Comparison of ENCODE assay signal across 25 cellular contexts in the genomic region with DNA sequence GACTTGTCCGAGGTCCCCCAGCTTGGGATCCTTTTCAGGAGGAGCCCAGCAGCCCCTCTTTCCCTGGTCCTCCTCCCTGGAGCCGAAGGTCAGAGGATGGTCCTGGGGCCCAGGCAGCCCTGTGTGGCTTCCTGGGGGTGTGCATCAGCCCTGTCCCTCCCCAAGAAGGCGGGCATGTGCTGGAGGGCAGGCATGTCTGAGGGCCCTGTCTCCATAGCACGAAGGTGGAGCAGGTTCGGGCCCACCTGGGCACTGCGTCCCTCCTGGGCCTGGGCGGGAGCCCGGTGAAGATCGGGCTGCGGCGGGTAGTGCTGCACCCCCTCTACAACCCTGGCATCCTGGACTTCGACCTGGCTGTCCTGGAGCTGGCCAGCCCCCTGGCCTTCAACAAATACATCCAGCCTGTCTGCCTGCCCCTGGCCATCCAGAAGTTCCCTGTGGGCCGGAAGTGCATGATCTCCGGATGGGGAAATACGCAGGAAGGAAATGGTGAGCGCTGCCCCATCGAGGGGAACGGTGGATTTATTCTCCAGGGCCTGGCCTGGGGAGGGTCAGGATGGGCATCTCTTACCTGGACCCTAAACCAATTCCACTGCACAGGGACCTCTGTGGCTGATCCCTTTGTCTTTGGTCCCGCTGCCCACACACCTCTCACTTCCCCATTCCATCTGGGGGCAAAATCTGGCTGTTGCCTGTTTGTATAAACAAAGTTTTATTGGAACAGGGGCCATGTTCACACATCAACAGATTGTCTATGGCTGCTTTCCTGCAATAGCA. TPM values are rescaled to one million over a fixed set of nuclear protein-coding genes. Genes with fewer than 3 reads are reported as not detected.
DNase-seq lines count a peak whose midpoint lies in the region; ATAC-seq and TF ChIP-seq lines count a peak whose summit lies in the region.
"Had no signal": no experiment of that assay in that cellular context is flagged by ENCODE, and none has a peak within 500 bp of the region (broad histone marks: within the 10 kb centered on the region; RNA-seq: fewer than 3 reads in every experiment).

No MANE protein-coding gene starts in this region.

- no peaks in the 10 kb centered on the region for H3K27me3 ChIP-seq in Panc1 (ENCODE audit: control insufficient read depth, insufficient read depth, low read length)
- H3K27me3 ChIP-seq in neural progenitor cell: no peaks in the 10 kb centered on the region
- H3K27me3 ChIP-seq: esophagus squamous epithelium, gastroesophageal sphincter, neutrophil, suprapubic skin had no signal

- TF ChIP-seq CTCF in Panc1 (IDR thresholded peaks at IDR 0.05) (no peak), neural progenitor cell (IDR thresholded peaks at IDR 0.05) (no peak)

- in situ Hi-C loops in Panc1 (cut with HindIII; ENCODE audit: low pct_unique_long_range_greater_than_20kb, low sequenced_read_pairs): no loop called here

- H3K27ac Mint-ChIP-seq in stimulated activated memory B cell treated with anti-CD40 and anti-IgM and Interleukin-4, amounts not matched to agents 10 μg/mL and 1 μg/mL and 100 μg/mL, for 72 hours: no peak overlapping the region
- H3K27ac Mint-ChIP-seq in neural progenitor cell: no peak overlapping the region
- H3K27ac Mint-ChIP-seq: activated CD8-positive, alpha-beta memory T cell treated with anti-CD3 and anti-CD28 coated beads, Interleukin-2, amount 10 ng/mL, durations not matched to agents 7 days and 5 days; activated naive CD8-positive, alpha-beta T cell; activated T-helper 1 cell treated with anti-CD3 and anti-CD28 coated beads, Interleukin-12 subunit alpha, Interleukin-12 subunit beta, Interleukin-2, Interleukin-4 antibody, amounts not matched to agents 30 ng/mL and 10 ng/mL and 1 ng/mL, durations not matched to agents 14 hours and 24 hours and 36 hours; T-helper 1 cell treated with Interleukin-12 subunit alpha and Interleukin-12 subunit beta and Interleukin-4 antibody, amounts not matched to agents 30 μg/mL and 1 μg/mL, for 36 hours had no signal

- H3K9me3 Mint-ChIP-seq in stimulated activated memory B cell treated with anti-CD40 and anti-IgM and Interleukin-4, amounts not matched to agents 10 μg/mL and 1 μg/mL and 100 μg/mL, for 72 hours: no peaks in the 10 kb centered on the region
- no peaks in the 10 kb centered on the region for H3K9me3 Mint-ChIP-seq in neural progenitor cell
- H3K9me3 Mint-ChIP-seq: activated T-helper 1 cell treated with anti-CD3 and anti-CD28 coated beads, Interleukin-12 subunit alpha, Interleukin-12 subunit beta, Interleukin-2, Interleukin-4 antibody, amounts not matched to agents 30 ng/mL and 10 ng/mL and 1 ng/mL, durations not matched to agents 14 hours and 24 hours and 36 hours; T-helper 1 cell treated with Interleukin-12 subunit alpha and Interleukin-12 subunit beta and Interleukin-4 antibody, amounts not matched to agents 30 μg/mL and 1 μg/mL, for 36 hours had no signal

- H3K9me3 ChIP-seq in Panc1 (ENCODE audit: control insufficient read depth, insufficient read depth, low read depth, low read length) (no peaks in the 10 kb centered on the region), neural progenitor cell (ENCODE audit: low read depth) (no peaks in the 10 kb centered on the region)
- H3K9me3 ChIP-seq: esophagus squamous epithelium, gastroesophageal sphincter, neutrophil, suprapubic skin had no signal

- CTCF ChIA-PET in Panc1 (lab: Charles Lee): no interaction called here

- no peak overlapping the region for H3K4me3 Mint-ChIP-seq in stimulated activated memory B cell treated with anti-CD40 and anti-IgM and Interleukin-4, amounts not matched to agents 10 μg/mL and 1 μg/mL and 100 μg/mL, for 72 hours
- H3K4me3 Mint-ChIP-seq in neural progenitor cell: no peak overlapping the region
- H3K4me3 Mint-ChIP-seq: activated CD8-positive, alpha-beta memory T cell treated with anti-CD3 and anti-CD28 coated beads, Interleukin-2, amount 10 ng/mL, durations not matched to agents 7 days and 5 days; activated naive CD8-positive, alpha-beta T cell; activated T-helper 1 cell treated with anti-CD3 and anti-CD28 coated beads, Interleukin-12 subunit alpha, Interleukin-12 subunit beta, Interleukin-2, Interleukin-4 antibody, amounts not matched to agents 30 ng/mL and 10 ng/mL and 1 ng/mL, durations not matched to agents 14 hours and 24 hours and 36 hours; T-helper 1 cell treated with Interleukin-12 subunit alpha and Interleukin-12 subunit beta and Interleukin-4 antibody, amounts not matched to agents 30 μg/mL and 1 μg/mL, for 36 hours had no signal

- no TSS peak for BruUV-seq in Panc1 (replicated peaks; lab: Mats Ljungman, UMichigan)

- ATAC-seq in Right ventricle myocardium superior (ENCODE audit: poor library complexity) (peak; percentile 42), Panc1 (peak; percentile 38), left colon (peak; percentile 22)
- ATAC-seq in stimulated activated memory B cell treated with anti-CD40 and anti-IgM and Interleukin-4, amounts not matched to agents 10 μg/mL and 1 μg/mL and 100 μg/mL, for 72 hours: peak; percentile 64
- ATAC-seq: activated CD8-positive, alpha-beta memory T cell treated with anti-CD3 and anti-CD28 coated beads, Interleukin-2, amount 10 ng/mL, durations not matched to agents 7 days and 5 days had no signal

- no peak overlapping the region for H3K9ac ChIP-seq in neural progenitor cell

- H3K4me1 Mint-ChIP-seq in stimulated activated memory B cell treated with anti-CD40 and anti-IgM and Interleukin-4, amounts not matched to agents 10 μg/mL and 1 μg/mL and 100 μg/mL, for 72 hours: no peaks in the 10 kb centered on the region
- no peaks in the 10 kb centered on the region for H3K4me1 Mint-ChIP-seq in neural progenitor cell

- no peak overlapping the region for H3K27ac ChIP-seq in Panc1 (ENCODE audit: low read length)
- no peak overlapping the region for H3K27ac ChIP-seq in neural progenitor cell
- H3K27ac ChIP-seq: C4-2B, esophagus squamous epithelium, gastroesophageal sphincter, neutrophil, suprapubic skin had no signal

- H3K27me3 Mint-ChIP-seq in stimulated activated memory B cell treated with anti-CD40 and anti-IgM and Interleukin-4, amounts not matched to agents 10 μg/mL and 1 μg/mL and 100 μg/mL, for 72 hours: no peaks in the 10 kb centered on the region
- peaks cover 8% of the 10 kb centered on the region for H3K27me3 Mint-ChIP-seq in neural progenitor cell (ENCODE audit: insufficient read depth, low read depth)
- H3K27me3 Mint-ChIP-seq: activated CD8-positive, alpha-beta memory T cell treated with anti-CD3 and anti-CD28 coated beads, Interleukin-2, amount 10 ng/mL, durations not matched to agents 7 days and 5 days; activated naive CD8-positive, alpha-beta T cell had no signal

- H3K36me3 Mint-ChIP-seq in stimulated activated memory B cell treated with anti-CD40 and anti-IgM and Interleukin-4, amounts not matched to agents 10 μg/mL and 1 μg/mL and 100 μg/mL, for 72 hours: peaks cover 14% of the 10 kb centered on the region
- no peaks in the 10 kb centered on the region for H3K36me3 Mint-ChIP-seq in neural progenitor cell
- H3K36me3 Mint-ChIP-seq: activated CD8-positive, alpha-beta memory T cell treated with anti-CD3 and anti-CD28 coated beads, Interleukin-2, amount 10 ng/mL, durations not matched to agents 7 days and 5 days; activated naive CD8-positive, alpha-beta T cell had no signal

- POLR2A ChIA-PET in Panc1 (lab: Charles Lee): interaction anchor here (0.6 to 0.7 kb wide), 2 partner anchors 18 to 31 kb away, joined by 4 to 6 read pairs; no protein-coding TSS in a partner anchor

- peaks cover 4% of the 10 kb centered on the region for H3F3A ChIP-seq in neural progenitor cell (ENCODE audit: low read depth)

- H3K4me1 ChIP-seq in Panc1 (ENCODE audit: control insufficient read depth, insufficient read depth, low read length) (no peaks in the 10 kb centered on the region), neural progenitor cell (no peaks in the 10 kb centered on the region)
- H3K4me1 ChIP-seq: esophagus squamous epithelium, gastroesophageal sphincter, suprapubic skin had no signal

- H3K36me3 ChIP-seq in Panc1 (ENCODE audit: control insufficient read depth, insufficient read depth, low read length) (no peaks in the 10 kb centered on the region), neural progenitor cell (no peaks in the 10 kb centered on the region)
- H3K36me3 ChIP-seq: neutrophil had no signal

- H2AFZ ChIP-seq in neural progenitor cell (replicated peaks): no peak overlapping the region

- no peaks in the 10 kb centered on the region for H3K79me2 ChIP-seq in neural progenitor cell (ENCODE audit: low read depth)

- no peak for DNase-seq in Right ventricle myocardium superior
- no peak for DNase-seq in cardiac septum (ENCODE audit: low spot score)
- DNase-seq in Panc1 (ENCODE audit: low read depth, low spot score): no peak
- DNase-seq in left colon: no peak
- DNase-seq in SW480 (ENCODE audit: low spot score): no peak
- DNase-seq in posterior vena cava (ENCODE audit: low spot score): no peak
- DNase-seq in neural progenitor cell (ENCODE audit: low spot score): no peak
- DNase-seq: activated CD4-positive, alpha-beta T cell treated with anti-CD3 and anti-CD28 coated beads for 48 hours; activated CD8-positive, alpha-beta memory T cell treated with anti-CD3 and anti-CD28 coated beads, Interleukin-2, amount 10 ng/mL, durations not matched to agents 7 days and 5 days; effector memory CD4-positive, alpha-beta T cell; esophagus squamous epithelium; NCI-H1092; NCI-H2029 treated with DMSO at 0.1 percent for 48 hours; NCI-H510A treated with DMSO at 0.1 percent for 48 hours; retina; SHP77 treated with DMSO at 0.1 percent for 48 hours had no signal

- intact Hi-C loops in Right ventricle myocardium superior (cut with DNase I): no loop called here
- intact Hi-C loops in cardiac septum (cut with DNase I): no loop called here
- intact Hi-C loops in Panc1 (cut with micrococcal nuclease; ENCODE audit: unreplicated experiment): no loop called here
- intact Hi-C loops in left colon (cut with DNase I, micrococcal nuclease): no loop called here
- intact Hi-C loops in posterior vena cava (cut with DNase I): no loop called here

- peaks cover 3% of the 10 kb centered on the region for H4K20me1 ChIP-seq in neural progenitor cell (ENCODE audit: low read depth)

- H3K4me3 ChIP-seq in Panc1 (ENCODE audit: low read depth in 2 of 2, low read length in 2 of 2) (no peak overlapping the region), neural progenitor cell (no peak overlapping the region)
- H3K4me3 ChIP-seq: esophagus squamous epithelium, gastroesophageal sphincter, suprapubic skin had no signal

- H3K4me2 ChIP-seq in neural progenitor cell: no peak overlapping the region

RNA-seq across cellular contexts. Expression of a gene that starts 10.9 kb away (rescaled TPM):
- total RNA-seq in Right ventricle myocardium superior: 96.6 TPM
- total RNA-seq in cardiac septum: 57.3 TPM
- total RNA-seq in Panc1 (2021; ENCODE audit: unreplicated experiment): 128 TPM
- polyA plus RNA-seq in Panc1 (2012; ENCODE audit: insufficient read length): 172 TPM
- total RNA-seq in left colon: 100 to 1,000 TPM in 1 of 2 donors, 10 to 100 TPM in 1; 90.2 to 129 TPM
- total RNA-seq in posterior vena cava: 10 to 100 TPM; 32.8 to 37.2 TPM
- 22.3 and 37.9 TPM in 2 replicates for total RNA-seq in neural progenitor cell (ENCODE audit: low replicate concordance)

RNA-seq across cellular contexts. Expression of a gene that starts 40.2 kb away (rescaled TPM):
- total RNA-seq in Right ventricle myocardium superior: 13.9 TPM
- total RNA-seq in cardiac septum: 13.2 TPM
- 159 TPM for total RNA-seq in Panc1 (2021; ENCODE audit: unreplicated experiment)
- 166 TPM for polyA plus RNA-seq in Panc1 (2012; ENCODE audit: insufficient read length)
- total RNA-seq in left colon: 10 to 100 TPM; 23.6 to 43.9 TPM
- 10 to 100 TPM; 14.4 to 17.9 TPM for total RNA-seq in posterior vena cava
- 78.0 and 246 TPM in 2 replicates for total RNA-seq in neural progenitor cell (ENCODE audit: low replicate concordance)

RNA-seq across cellular contexts. Expression of a gene that starts 56.4 kb away (rescaled TPM):
- not detected for total RNA-seq in Right ventricle myocardium superior
- total RNA-seq in cardiac septum: not detected
- total RNA-seq in Panc1 (2021; ENCODE audit: unreplicated experiment): 0.23 TPM
- 0.33 TPM for polyA plus RNA-seq in Panc1 (2012; ENCODE audit: insufficient read length)
- under 1 TPM; 0.25 to 0.34 TPM for total RNA-seq in left colon
- total RNA-seq in posterior vena cava: not detected
- total RNA-seq in neural progenitor cell (ENCODE audit: low replicate concordance): 0.40 TPM in 1 of 2 replicates, not detected in the other
- total RNA-seq: A673; activated CD8-positive, alpha-beta memory T cell treated with anti-CD3 and anti-CD28 coated beads, Interleukin-2, amount 10 ng/mL, durations not matched to agents 7 days and 5 days; activated T-helper 1 cell treated with anti-CD3 and anti-CD28 coated beads, Interleukin-12 subunit alpha, Interleukin-12 subunit beta, Interleukin-2, Interleukin-4 antibody, amounts not matched to agents 30 ng/mL and 10 ng/mL and 1 ng/mL, durations not matched to agents 14 hours and 24 hours and 36 hours; suprapubic skin had no signal

RNA-seq across cellular contexts. Expression of a gene that starts 59.4 kb away (rescaled TPM):
- total RNA-seq in Right ventricle myocardium superior: 42.1 TPM
- 54.4 TPM for total RNA-seq in cardiac septum
- 56.2 TPM for total RNA-seq in Panc1 (2021; ENCODE audit: unreplicated experiment)
- 43.3 TPM for polyA plus RNA-seq in Panc1 (2012; ENCODE audit: insufficient read length)
- total RNA-seq in left colon: 10 to 100 TPM; 44.4 to 53.8 TPM
- total RNA-seq in posterior vena cava: 100 to 1,000 TPM; 120 to 160 TPM
- total RNA-seq in neural progenitor cell (ENCODE audit: low replicate concordance): 3.9 and 6.2 TPM in 2 replicates
